In the genomic region with DNA sequence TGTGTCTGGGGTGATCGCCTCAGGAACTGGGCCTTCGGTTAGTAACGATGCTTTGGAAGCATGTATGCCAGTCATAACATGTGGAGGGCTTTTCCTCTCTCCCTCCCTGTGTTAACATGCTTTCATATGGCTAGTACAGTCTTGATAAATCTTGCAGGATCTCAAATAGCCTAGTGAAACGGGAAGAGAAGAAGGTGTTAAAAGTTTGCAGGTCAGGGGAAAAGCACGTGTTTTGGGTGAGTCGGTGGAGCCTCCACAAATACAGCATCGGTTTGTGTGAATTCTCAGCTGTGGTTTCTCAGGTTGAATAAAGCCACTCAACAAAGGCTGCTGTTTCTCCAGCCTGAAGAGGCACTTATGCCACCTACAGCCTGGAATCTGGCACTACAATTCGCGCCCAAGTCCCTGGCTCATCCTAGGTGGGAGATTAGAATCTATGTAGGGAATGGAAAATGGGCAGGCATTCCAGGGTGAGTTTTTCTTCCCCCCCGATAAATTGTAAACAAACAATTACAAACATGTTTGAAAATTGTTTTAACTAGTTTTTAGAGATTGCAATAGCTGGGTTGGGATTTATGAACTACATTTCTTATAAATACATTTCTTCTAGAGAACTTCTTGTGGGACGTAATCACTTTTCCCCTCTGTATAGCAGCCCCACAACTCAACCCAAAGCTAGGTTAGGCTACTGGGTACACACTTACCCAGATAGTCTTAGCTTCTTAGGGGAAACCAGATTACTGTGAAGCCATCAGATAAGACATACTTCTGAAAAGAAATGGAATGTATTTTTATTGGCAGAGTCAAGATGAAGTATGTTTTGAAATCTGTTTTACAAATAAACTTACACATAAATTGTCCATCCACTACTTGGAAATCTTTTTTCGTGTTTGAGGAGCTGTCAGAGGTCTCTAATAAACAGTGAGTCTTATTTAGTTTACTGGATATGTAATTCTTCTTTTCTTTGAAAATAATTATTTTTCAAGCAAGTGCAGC, we compare ENCODE assay signal across 8 cellular contexts. TPM values are rescaled to one million over a fixed set of nuclear protein-coding genes. Genes with fewer than 3 reads are reported as not detected.
DNase-seq lines count a peak whose midpoint lies in the region; ATAC-seq and TF ChIP-seq lines count a peak whose summit lies in the region.

No MANE protein-coding gene starts in this region.

- H3K27ac ChIP-seq in thoracic aorta, result no peak overlapping the region

- TF ChIP-seq CTCF in Caco-2 (IDR thresholded peaks at IDR 0.05; ENCODE audit: insufficient read depth in 1 of 2, low read depth in 1 of 2, low read length in 1 of 2, severe bottlenecking in 1 of 2, unreplicated experiment in 1 of 2) (peak; percentile 82 to 91), thoracic aorta (IDR thresholded peaks at IDR 0.05) (peak; percentile 66)

- no peaks in the 10 kb centered on the region for H3K36me3 Mint-ChIP-seq in Caco-2 (ENCODE audit: insufficient read depth, unreplicated experiment)
- H3K36me3 Mint-ChIP-seq in activated CD4-positive, alpha-beta memory T cell treated with anti-CD3 and anti-CD28 coated beads, Interleukin-2, amount 10 ng/mL, durations not matched to agents 7 days and 5 days (ENCODE audit: low read depth), result no peaks in the 10 kb centered on the region

- H3K9me3 ChIP-seq in Caco-2, result no peaks in the 10 kb centered on the region
- H3K9me3 ChIP-seq in thoracic aorta, result no peaks in the 10 kb centered on the region

- H3K27ac Mint-ChIP-seq in Caco-2 (ENCODE audit: unreplicated experiment), result no peak overlapping the region
- H3K27ac Mint-ChIP-seq in activated CD4-positive, alpha-beta memory T cell treated with anti-CD3 and anti-CD28 coated beads, Interleukin-2, amount 10 ng/mL, durations not matched to agents 7 days and 5 days, result no peak overlapping the region

- DNase-seq in Caco-2 (peak; percentile 67 to 75), GM19238 (ENCODE audit: insufficient read length, low spot score) (peak; percentile 80), NCI-H446 (lab: John Stamatoyannopoulos, UW) (peak; percentile 40 to 46), epidermal melanocyte (ENCODE audit: insufficient read length, low spot score) (peak; percentile 98), middle frontal gyrus (ENCODE audit: extremely low spot score, low spot score) (peak; percentile 70), thoracic aorta (ENCODE audit: low spot score) (no peak)
- peak; percentile 55 for DNase-seq in activated CD4-positive, alpha-beta memory T cell treated with anti-CD3 and anti-CD28 coated beads, Interleukin-2, amount 10 ng/mL, durations not matched to agents 7 days and 5 days

- H3K4me3 ChIP-seq in Caco-2 (ENCODE audit: low read depth, low read length), result no peak overlapping the region
- H3K4me3 ChIP-seq in thoracic aorta, result no peak overlapping the region

- no TSS peak for BruUV-seq in Caco-2 (replicated peaks; lab: Mats Ljungman, UMichigan)

- CTCF ChIA-PET in Caco-2 (lab: Charles Lee), result interaction anchor here (1.0 to 1.4 kb wide), 3 partner anchors 8 to 18 kb away, joined by 7 to 17 read pairs (median 9); partner anchors contain the start of genes C10orf143 and GLRX3
- CTCF ChIA-PET in activated CD4-positive, alpha-beta memory T cell treated with anti-CD3 and anti-CD28 coated beads, Interleukin-2, amount 10 ng/mL, durations not matched to agents 7 days and 5 days (lab: Charles Lee), result interaction anchor here (0.6 to 4.4 kb wide), 14 partner anchors 9 to 275 kb away, joined by 3 to 32 read pairs (median 3); partner anchors contain the start of genes C10orf143 and GLRX3

- H3K27me3 ChIP-seq in Caco-2 (replicated peaks; ENCODE audit: control insufficient read depth, insufficient read depth, low read length), result no peaks in the 10 kb centered on the region
- no peaks in the 10 kb centered on the region for H3K27me3 ChIP-seq in thoracic aorta (replicated peaks; ENCODE audit: insufficient read depth)

- peaks cover 7% of the 10 kb centered on the region for H3K4me1 Mint-ChIP-seq in Caco-2 (ENCODE audit: low read depth, unreplicated experiment)
- peaks cover 6% of the 10 kb centered on the region for H3K4me1 Mint-ChIP-seq in activated CD4-positive, alpha-beta memory T cell treated with anti-CD3 and anti-CD28 coated beads, Interleukin-2, amount 10 ng/mL, durations not matched to agents 7 days and 5 days

- H3K27me3 Mint-ChIP-seq in Caco-2 (ENCODE audit: insufficient read depth, unreplicated experiment), result no peaks in the 10 kb centered on the region
- peaks cover 35% of the 10 kb centered on the region for H3K27me3 Mint-ChIP-seq in activated CD4-positive, alpha-beta memory T cell treated with anti-CD3 and anti-CD28 coated beads, Interleukin-2, amount 10 ng/mL, durations not matched to agents 7 days and 5 days

- H3K4me1 ChIP-seq in Caco-2, result no peaks in the 10 kb centered on the region
- H3K4me1 ChIP-seq in thoracic aorta (ENCODE audit: control insufficient read depth in 1 of 2, low read depth in 2 of 2), result peaks cover 0 to 19% of the 10 kb centered on the region in 2 donors

- ATAC-seq in HG03103 (IDR thresholded peaks at IDR 0.05; ENCODE audit: low read depth, unreplicated experiment), result peak; percentile 96
- ATAC-seq in thoracic aorta (ENCODE audit: insufficient number of reproducible peaks, low FRiP score, low read depth), result peak; percentile 28

- POLR2A ChIA-PET in Caco-2 (lab: Charles Lee), result interaction anchor here (1.0 to 1.7 kb wide), 2 partner anchors 9 to 17 kb away, joined by 5 to 15 read pairs; partner anchors contain the start of genes C10orf143 and GLRX3
- POLR2A ChIA-PET in activated CD4-positive, alpha-beta memory T cell treated with anti-CD3 and anti-CD28 coated beads, Interleukin-2, amount 10 ng/mL, durations not matched to agents 7 days and 5 days (lab: Charles Lee), result interaction anchor here (0.9 to 3.2 kb wide), 5 partner anchors 8 to 21 kb away, joined by 3 to 39 read pairs (median 4); partner anchors contain the start of genes C10orf143 and GLRX3

- H3K36me3 ChIP-seq in Caco-2 (ENCODE audit: control insufficient read depth, insufficient read depth, low read length), result no peaks in the 10 kb centered on the region
- no peaks in the 10 kb centered on the region for H3K36me3 ChIP-seq in thoracic aorta

- peak overlapping the region; percentile 55 for H3K4me3 Mint-ChIP-seq in Caco-2 (ENCODE audit: unreplicated experiment)
- no peak overlapping the region for H3K4me3 Mint-ChIP-seq in activated CD4-positive, alpha-beta memory T cell treated with anti-CD3 and anti-CD28 coated beads, Interleukin-2, amount 10 ng/mL, durations not matched to agents 7 days and 5 days

- no peaks in the 10 kb centered on the region for H3K9me3 Mint-ChIP-seq in Caco-2 (ENCODE audit: unreplicated experiment)
- H3K9me3 Mint-ChIP-seq in activated CD4-positive, alpha-beta memory T cell treated with anti-CD3 and anti-CD28 coated beads, Interleukin-2, amount 10 ng/mL, durations not matched to agents 7 days and 5 days, result no peaks in the 10 kb centered on the region

- intact Hi-C loops in Caco-2 (cut with micrococcal nuclease; ENCODE audit: unreplicated experiment), result loop anchor here (1.0 kb wide), 1 partner anchor 17 kb away; no protein-coding TSS in a partner anchor

RNA-seq across cellular contexts. Expression of gene GLRX3, which starts 8.3 kb away (rescaled TPM):
- 191 and 195 TPM in 2 replicates for total RNA-seq in Caco-2 (2022)
- 10 to 100 TPM; 73.8 to 83.7 TPM for total RNA-seq in activated CD4-positive, alpha-beta memory T cell treated with anti-CD3 and anti-CD28 coated beads, Interleukin-2, amount 10 ng/mL, durations not matched to agents 7 days and 5 days
- total RNA-seq in thoracic aorta, result 10 to 100 TPM; 41.6 to 43.1 TPM

RNA-seq across cellular contexts. Expression of gene C10orf143, which starts 17.3 kb away (rescaled TPM):
- total RNA-seq in Caco-2 (2022) (0.54 TPM in 1 of 2 replicates, not detected in the other), thoracic aorta (not detected)
- total RNA-seq in activated CD4-positive, alpha-beta memory T cell treated with anti-CD3 and anti-CD28 coated beads, Interleukin-2, amount 10 ng/mL, durations not matched to agents 7 days and 5 days, result 1 to 10 TPM; 2.5 TPM
